16 cellular contexts compared by ENCODE assay signal in the genomic region with DNA sequence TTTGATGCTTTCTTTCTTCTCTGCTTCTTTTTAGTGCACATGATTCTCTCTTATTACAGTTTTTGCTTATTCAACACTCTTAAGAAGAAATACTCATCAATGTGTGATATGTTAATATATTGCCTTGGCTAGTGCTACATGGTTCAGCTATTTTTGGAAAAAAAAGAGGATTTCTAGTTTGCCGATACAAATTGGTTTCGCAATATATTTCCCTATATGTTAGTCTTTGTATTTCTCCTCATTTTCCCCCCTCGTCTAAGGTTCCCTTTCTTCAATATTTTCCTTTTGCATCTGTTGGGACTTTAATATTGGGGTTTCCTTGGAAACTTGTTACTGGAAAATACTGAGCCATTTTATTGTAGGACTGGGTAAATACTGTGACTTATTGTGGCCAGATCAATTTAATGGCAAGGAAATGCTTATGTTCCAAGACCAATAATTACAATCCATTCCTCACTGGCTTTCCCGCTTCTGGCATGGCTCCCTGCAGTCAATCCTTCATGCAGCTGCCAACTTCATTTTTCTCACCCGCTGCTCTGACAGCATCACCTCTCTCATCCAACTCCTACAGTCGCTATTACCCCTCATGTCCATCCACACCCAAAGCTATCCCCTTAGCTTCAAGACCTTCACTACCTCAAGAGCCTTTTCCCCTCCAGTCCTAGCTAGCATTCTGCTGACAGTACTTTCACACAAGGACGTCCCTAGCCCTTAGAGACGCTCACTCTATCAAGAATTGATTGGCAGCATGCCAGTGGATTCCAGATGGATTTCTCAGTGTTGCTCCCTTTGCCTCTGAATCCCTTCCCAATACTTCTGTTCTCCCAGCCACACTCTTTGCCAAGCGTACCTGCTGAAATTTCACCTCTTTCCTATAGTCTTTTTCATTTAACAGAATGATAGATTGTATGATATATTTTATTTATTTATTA.
DNase-seq lines count a peak whose midpoint lies in the region; ATAC-seq and TF ChIP-seq lines count a peak whose summit lies in the region.
"Had no signal": no experiment of that assay in that cellular context is flagged by ENCODE, and none has a peak within 500 bp of the region (broad histone marks: within the 10 kb centered on the region; RNA-seq: fewer than 3 reads in every experiment).

No MANE protein-coding gene starts in this region.

- no peaks in the 10 kb centered on the region for H3K9me2 ChIP-seq in OCI-LY7 (ENCODE audit: insufficient read depth, low read length)

- H3K79me2 ChIP-seq in OCI-LY7 (ENCODE audit: insufficient read depth, low read depth, low read length) = no peaks in the 10 kb centered on the region

- no peaks in the 10 kb centered on the region for H4K20me1 ChIP-seq in OCI-LY7 (ENCODE audit: insufficient read depth, low read length)

- H3K27ac ChIP-seq in brain microvascular endothelial cell (no peak overlapping the region), OCI-LY7 (ENCODE audit: low read depth, low read length, poor library complexity, severe bottlenecking) (no peak overlapping the region)
- H3K27ac ChIP-seq: heart right ventricle, neural progenitor cell, stomach had no signal

- CTCF ChIA-PET in OCI-LY7 (lab: Charles Lee; ENCODE audit: unreplicated experiment) = no interaction called here

- no peak overlapping the region for H3K4me3 ChIP-seq in MG63
- H3K4me3 ChIP-seq in brain microvascular endothelial cell (ENCODE audit: low read depth, low read length) = no peak overlapping the region
- H3K4me3 ChIP-seq in HAP-1 = no peak overlapping the region
- no peak overlapping the region for H3K4me3 ChIP-seq in OCI-LY7 (ENCODE audit: low read depth, low read length, poor library complexity, severe bottlenecking)
- H3K4me3 ChIP-seq: heart right ventricle, neural progenitor cell, stomach had no signal

- no peak overlapping the region for H3K4me2 ChIP-seq in OCI-LY7 (ENCODE audit: low read length)
- H3K4me2 ChIP-seq: neural progenitor cell had no signal

- H2AFZ ChIP-seq in OCI-LY7 (ENCODE audit: low read length) = no peak overlapping the region
- H2AFZ ChIP-seq: neural progenitor cell had no signal

- in situ Hi-C loops in brain microvascular endothelial cell (cut with HindIII; ENCODE audit: low pct_ligation_motif_present, low sequenced_read_pairs) = no loop called here
- in situ Hi-C loops in HAP-1 (cut with MboI; ENCODE audit: low sequenced_read_pairs) = no loop called here

- POLR2A ChIA-PET in OCI-LY7 (lab: Charles Lee) = no interaction called here

- intact Hi-C loops in OCI-LY7 (cut with micrococcal nuclease; ENCODE audit: unreplicated experiment) = no loop called here

- ATAC-seq in HG03378 (IDR thresholded peaks at IDR 0.05; ENCODE audit: unreplicated experiment) (no peak), GM18858 (IDR thresholded peaks at IDR 0.05; ENCODE audit: unreplicated experiment) (no peak)
- ATAC-seq: heart right ventricle had no signal

- DNase-seq in A172 (ENCODE audit: low spot score) = peak; percentile 9
- DNase-seq in MG63 = peak; percentile 19
- DNase-seq in NCI-H2227 (lab: John Stamatoyannopoulos, UW; ENCODE audit: unreplicated experiment) = peak; percentile 78
- peak; percentile 40 for DNase-seq in brain microvascular endothelial cell
- DNase-seq in HAP-1 (ENCODE audit: low spot score in 2 of 2) = no peak
- no peak for DNase-seq in OCI-LY7 (ENCODE audit: low spot score)
- DNase-seq: activated naive CD4-positive, alpha-beta T cell treated with anti-CD3 and anti-CD28 coated beads, Interleukin-2, amount 50 U/mL, for 16 hours; activated T-cell treated with anti-CD3 and anti-CD28 coated beads for 4 hours; GF-D8; GOT3; heart right ventricle; mesendoderm; stomach had no signal

- no TSS peak for BruUV-seq in OCI-LY7 (replicated peaks; lab: Mats Ljungman, UMichigan)

- H3K27me3 ChIP-seq in MG63 (no peaks in the 10 kb centered on the region), brain microvascular endothelial cell (replicated peaks) (no peaks in the 10 kb centered on the region), HAP-1 (ENCODE audit: low read depth) (no peaks in the 10 kb centered on the region)
- H3K27me3 ChIP-seq: neural progenitor cell, stomach had no signal

- H3K4me1 ChIP-seq in HAP-1 = no peaks in the 10 kb centered on the region
- H3K4me1 ChIP-seq in OCI-LY7 (ENCODE audit: insufficient read depth, low read length, poor library complexity, severe bottlenecking) = no peaks in the 10 kb centered on the region
- H3K4me1 ChIP-seq: heart right ventricle, neural progenitor cell, stomach had no signal

- H3K9me3 ChIP-seq in MG63 = no peaks in the 10 kb centered on the region
- H3K9me3 ChIP-seq in HAP-1 = no peaks in the 10 kb centered on the region
- no peaks in the 10 kb centered on the region for H3K9me3 ChIP-seq in OCI-LY7 (ENCODE audit: low read length)
- H3K9me3 ChIP-seq: heart right ventricle, stomach had no signal

- TF ChIP-seq CTCF in brain microvascular endothelial cell (IDR thresholded peaks at IDR 0.05; ENCODE audit: low read depth, low read length, missing control alignments) (no peak), OCI-LY7 (conservative IDR thresholded peaks at IDR 0.05; ENCODE audit: low read length) (no peak)

- no peaks in the 10 kb centered on the region for H3K36me3 ChIP-seq in MG63
- H3K36me3 ChIP-seq in brain microvascular endothelial cell (replicated peaks) = no peaks in the 10 kb centered on the region
- H3K36me3 ChIP-seq in HAP-1 (replicated peaks) = no peaks in the 10 kb centered on the region
- no peaks in the 10 kb centered on the region for H3K36me3 ChIP-seq in OCI-LY7 (ENCODE audit: insufficient read depth, low read length)
- H3K36me3 ChIP-seq: heart right ventricle, neural progenitor cell, stomach had no signal

Comparison
In these comparisons a context has a peak if more than half of its experiments do, and no peak if none do; other contexts are left out.
1. DNase-seq: peak in A172 (single experiment), MG63 (single experiment), NCI-H2227 (single experiment) and brain microvascular endothelial cell (single experiment); none in HAP-1 (0 of 2) and OCI-LY7 (single experiment).